15 cellular contexts compared by ENCODE assay signal in genomic region chr18:3460823-3461398, GRCh38.
"Had no signal": no experiment of that assay in that cellular context is flagged by ENCODE, and none has a peak within 500 bp of the region (broad histone marks: within the 10 kb centered on the region; RNA-seq: fewer than 3 reads in every experiment).

No MANE protein-coding gene starts in this region.

- H3K27me3 ChIP-seq: adrenal gland, colonic mucosa, spleen, upper lobe of left lung had no signal

- H3K27ac Mint-ChIP-seq: activated B cell treated with CpG ODN at 0.5 μM for 24 hours; activated naive CD4-positive, alpha-beta T cell treated with anti-CD3 and anti-CD28 coated beads, Interleukin-2, amount 50 U/mL, for 24 hours; stimulated activated naive CD8-positive, alpha-beta T cell treated with anti-CD3 and anti-CD28 coated beads, Interleukin-15, amount 100 ng/mL, for 72 hours; T-helper 17 cell had no signal

- H3K4me3 Mint-ChIP-seq: activated B cell treated with CpG ODN at 0.5 μM for 24 hours; activated naive CD4-positive, alpha-beta T cell treated with anti-CD3 and anti-CD28 coated beads, Interleukin-2, amount 50 U/mL, for 24 hours; nephron progenitor cell; stimulated activated naive CD8-positive, alpha-beta T cell treated with anti-CD3 and anti-CD28 coated beads, Interleukin-15, amount 100 ng/mL, for 72 hours; T-helper 17 cell had no signal

- H3K9me3 ChIP-seq: adrenal gland, colonic mucosa, upper lobe of left lung had no signal

- H3K27me3 Mint-ChIP-seq: activated B cell treated with CpG ODN at 0.5 μM for 24 hours; activated naive CD4-positive, alpha-beta T cell treated with anti-CD3 and anti-CD28 coated beads, Interleukin-2, amount 50 U/mL, for 24 hours; stimulated activated naive CD8-positive, alpha-beta T cell treated with anti-CD3 and anti-CD28 coated beads, Interleukin-15, amount 100 ng/mL, for 72 hours; T-helper 17 cell had no signal

- DNase-seq: activated B cell treated with CpG ODN at 0.5 μM for 24 hours; activated CD4-positive, alpha-beta T cell treated with anti-CD3 and anti-CD28 coated beads, Interleukin-2, amount 50 U/mL, for 1 hour; activated effector memory CD4-positive, alpha-beta T cell treated with Interleukin-2 at 50 U/mL for 16 hours; adrenal gland; caudate nucleus; colonic mucosa; effector CD4-positive, alpha-beta T cell; foreskin melanocyte; nephron progenitor cell; spleen; stimulated activated naive CD8-positive, alpha-beta T cell treated with anti-CD3 and anti-CD28 coated beads, Interleukin-15, amount 100 ng/mL, for 72 hours; T-helper 17 cell; upper lobe of left lung had no signal

- H3K4me3 ChIP-seq: adrenal gland, colonic mucosa, spleen, upper lobe of left lung had no signal

- H3K36me3 ChIP-seq: colonic mucosa had no signal

- H3K27ac ChIP-seq: adrenal gland, colonic mucosa, spleen, upper lobe of left lung had no signal

- ATAC-seq: sciatic nerve; stimulated activated naive CD8-positive, alpha-beta T cell treated with anti-CD3 and anti-CD28 coated beads, Interleukin-15, amount 100 ng/mL, for 72 hours; T-helper 17 cell had no signal
